In genomic region chr3:32818431-32819085, GRCh38 we compare ENCODE assay signal across 8 cellular contexts. TPM values are rescaled to one million over a fixed set of nuclear protein-coding genes. Genes with fewer than 3 reads are reported as not detected.
DNase-seq lines count a peak whose midpoint lies in the region; ATAC-seq, FAIRE-seq and TF ChIP-seq lines count a peak whose summit lies in the region.

No MANE protein-coding gene starts in this region.

- no peak overlapping the region for H3K27ac Mint-ChIP-seq in activated CD8-positive, alpha-beta T cell treated with anti-CD3 and anti-CD28 coated beads for 36 hours
- H3K27ac Mint-ChIP-seq in stimulated activated naive CD8-positive, alpha-beta T cell treated with anti-CD3 and anti-CD28 coated beads, Interleukin-15, amount 100 ng/mL, for 72 hours, result no peak overlapping the region

- H3K9ac ChIP-seq in keratinocyte (ENCODE audit: control insufficient read depth, extremely low read depth, insufficient read depth, low read length), result no peak overlapping the region

- H3K4me2 ChIP-seq in keratinocyte (ENCODE audit: control insufficient read depth, extremely low read depth, insufficient read depth, low read depth, low read length), result peak overlapping the region; percentile 37

- H2AFZ ChIP-seq in keratinocyte (ENCODE audit: control insufficient read depth, low read length), result no peak overlapping the region

- H4K20me1 ChIP-seq in keratinocyte (ENCODE audit: control insufficient read depth, extremely low read depth, insufficient read depth, low read length), result no peaks in the 10 kb centered on the region

- TF ChIP-seq POLR2A in thyroid gland (IDR thresholded peaks at IDR 0.05), result no peak

- intact Hi-C loops in activated CD8-positive, alpha-beta T cell treated with anti-CD3 and anti-CD28 coated beads for 36 hours (cut with micrococcal nuclease), result no loop called here
- intact Hi-C loops in thyroid gland (cut with DNase I), result no loop called here

- H3K9me1 ChIP-seq in keratinocyte (ENCODE audit: control insufficient read depth, extremely low read depth, insufficient read depth, low read length), result no peaks in the 10 kb centered on the region

- ATAC-seq in activated CD8-positive, alpha-beta T cell treated with anti-CD3 and anti-CD28 coated beads for 36 hours, result peak; percentile 15
- peak; percentile 25 for ATAC-seq in stimulated activated naive CD8-positive, alpha-beta T cell treated with anti-CD3 and anti-CD28 coated beads, Interleukin-15, amount 100 ng/mL, for 72 hours
- ATAC-seq in HG03045 (IDR thresholded peaks at IDR 0.05; ENCODE audit: unreplicated experiment), result no peak

- H3K27me3 ChIP-seq in keratinocyte (ENCODE audit: control insufficient read depth, extremely low read depth, insufficient read depth, low read length) (peaks cover 77% of the 10 kb centered on the region), thyroid gland (peaks cover 7% of the 10 kb centered on the region)

- dilution Hi-C loops in keratinocyte (cut with MboI; ENCODE audit: extremely low pct_ligation_motif_present, low sequenced_read_pairs), result no loop called here

- POLR2A ChIA-PET in activated CD8-positive, alpha-beta T cell treated with anti-CD3 and anti-CD28 coated beads for 36 hours (lab: Charles Lee), result no interaction called here

- peaks cover 50% of the 10 kb centered on the region for H3K27me3 Mint-ChIP-seq in activated CD8-positive, alpha-beta T cell treated with anti-CD3 and anti-CD28 coated beads for 36 hours
- peaks cover 79% of the 10 kb centered on the region for H3K27me3 Mint-ChIP-seq in stimulated activated naive CD8-positive, alpha-beta T cell treated with anti-CD3 and anti-CD28 coated beads, Interleukin-15, amount 100 ng/mL, for 72 hours

- FAIRE-seq in keratinocyte (lab: Jason Lieb, UNC), result no peak

- no peak overlapping the region for H3K4me3 ChIP-seq in keratinocyte (ENCODE audit: control insufficient read depth in 2 of 3, extremely low read depth in 1 of 3, insufficient read depth in 2 of 3, low read depth in 1 of 3, low read length in 3 of 3)
- peak overlapping the region in 1 of 3 donors; percentile 3 for H3K4me3 ChIP-seq in thyroid gland (replicated peaks in 1 of 3)

- TF ChIP-seq CTCF in activated CD8-positive, alpha-beta T cell treated with anti-CD3 and anti-CD28 coated beads for 36 hours (IDR thresholded peaks at IDR 0.05), result no peak
- TF ChIP-seq CTCF in keratinocyte (optimal IDR thresholded peaks at IDR 0.05 in 1 of 3, IDR thresholded peaks at IDR 0.05 in 1 of 3, conservative IDR thresholded peaks at IDR 0.05 in 1 of 3; ENCODE audit: extremely low read depth in 1 of 3, insufficient read depth in 2 of 3, low read length in 3 of 3), result no peak
- no peak for TF ChIP-seq CTCF in thyroid gland (IDR thresholded peaks at IDR 0.05)

- peaks cover 20% of the 10 kb centered on the region for H3K4me1 Mint-ChIP-seq in activated CD8-positive, alpha-beta T cell treated with anti-CD3 and anti-CD28 coated beads for 36 hours (ENCODE audit: low read depth)
- H3K4me1 Mint-ChIP-seq in stimulated activated naive CD8-positive, alpha-beta T cell treated with anti-CD3 and anti-CD28 coated beads, Interleukin-15, amount 100 ng/mL, for 72 hours, result peaks cover 50% of the 10 kb centered on the region

- peak overlapping the region; percentile 40 for H3K4me3 Mint-ChIP-seq in activated CD8-positive, alpha-beta T cell treated with anti-CD3 and anti-CD28 coated beads for 36 hours
- H3K4me3 Mint-ChIP-seq in stimulated activated naive CD8-positive, alpha-beta T cell treated with anti-CD3 and anti-CD28 coated beads, Interleukin-15, amount 100 ng/mL, for 72 hours, result peak overlapping the region; percentile 89 to 94

- H3K27ac ChIP-seq in keratinocyte (ENCODE audit: control insufficient read depth, insufficient read depth, low read length) (no peak overlapping the region), thyroid gland (no peak overlapping the region)

- peaks cover 2% of the 10 kb centered on the region for H3K4me1 ChIP-seq in keratinocyte (ENCODE audit: control insufficient read depth, extremely low read depth, insufficient read depth, low read length)
- H3K4me1 ChIP-seq in thyroid gland, result peaks cover 14 to 35% of the 10 kb centered on the region in 2 donors

- CTCF ChIA-PET in activated CD8-positive, alpha-beta T cell treated with anti-CD3 and anti-CD28 coated beads for 36 hours (lab: Charles Lee), result interaction anchor here (0.6 kb wide), 1 partner anchor 1042 kb away, joined by 3 read pairs; no protein-coding TSS in a partner anchor

- no peaks in the 10 kb centered on the region for H3K36me3 Mint-ChIP-seq in activated CD8-positive, alpha-beta T cell treated with anti-CD3 and anti-CD28 coated beads for 36 hours (ENCODE audit: low read depth)

- H3K9me3 ChIP-seq in keratinocyte (ENCODE audit: control insufficient read depth, low read depth, low read length) (peaks cover 5% of the 10 kb centered on the region), thyroid gland (no peaks in the 10 kb centered on the region)

- DNase-seq in activated CD8-positive, alpha-beta memory T cell treated with anti-CD3 and anti-CD28 coated beads for 24 hours, result peak; percentile 58
- no peak for DNase-seq in activated CD8-positive, alpha-beta memory T cell treated with anti-CD3 and anti-CD28 coated beads, Interleukin-2, amount 50 U/mL, for 4 hours
- DNase-seq in activated CD8-positive, alpha-beta T cell treated with anti-CD3 and anti-CD28 coated beads for 36 hours, result peak; percentile 14
- no peak for DNase-seq in keratinocyte (ENCODE audit: low read depth, low spot score)
- peak in 1 of 2 donors; percentile 22 for DNase-seq in stimulated activated naive CD8-positive, alpha-beta T cell treated with anti-CD3 and anti-CD28 coated beads, Interleukin-15, amount 100 ng/mL, for 72 hours
- no peak for DNase-seq in NOMO-1 (lab: John Stamatoyannopoulos, UW; ENCODE audit: unreplicated experiment in 2 of 2)
- DNase-seq in thyroid gland, result no peak

- no peaks in the 10 kb centered on the region for H3K79me2 ChIP-seq in keratinocyte (ENCODE audit: control insufficient read depth, insufficient read depth, low read length)

- no peaks in the 10 kb centered on the region for H3K36me3 ChIP-seq in keratinocyte (ENCODE audit: control insufficient read depth in 2 of 2, extremely low read depth in 1 of 2, insufficient read depth in 2 of 2, low read length in 2 of 2)
- no peaks in the 10 kb centered on the region for H3K36me3 ChIP-seq in thyroid gland

- 15 to 31% methylated on average over 7 to 18 of the region's 88 CpGs for WGBS in thyroid gland, 2 donors

- H3K9me3 Mint-ChIP-seq in activated CD8-positive, alpha-beta T cell treated with anti-CD3 and anti-CD28 coated beads for 36 hours, result no peaks in the 10 kb centered on the region
- H3K9me3 Mint-ChIP-seq in stimulated activated naive CD8-positive, alpha-beta T cell treated with anti-CD3 and anti-CD28 coated beads, Interleukin-15, amount 100 ng/mL, for 72 hours, result no peaks in the 10 kb centered on the region

RNA-seq across cellular contexts. Expression of gene TRIM71, which starts 0.8 kb away (rescaled TPM):
- total RNA-seq in activated CD8-positive, alpha-beta T cell treated with anti-CD3 and anti-CD28 coated beads for 36 hours, result under 1 TPM; 0.18 to 0.22 TPM
- under 0.01 TPM in 1 of 3 replicates, not detected in the others for polyA plus RNA-seq in keratinocyte
- not detected for polyA plus RNA-seq in keratinocyte (2011; ENCODE audit: low read depth)
- not detected in 2 replicates for polyA plus RNA-seq in keratinocyte (2011; cell fraction: cytosol; rRNA removed)
- not detected in 2 replicates for polyA plus RNA-seq in keratinocyte (2011; cell fraction: nucleus; rRNA removed)
- not detected in 2 replicates for polyA plus RNA-seq in keratinocyte (2012; ENCODE audit: low replicate concordance)
- polyA minus RNA-seq in keratinocyte, result 0.03 TPM in 2 of 3 replicates, not detected in the other
- not detected for polyA minus RNA-seq in keratinocyte (2011; cell fraction: cytosol; rRNA and poly(A)+ RNA removed)
- polyA minus RNA-seq in keratinocyte (2011; cell fraction: nucleus; rRNA and poly(A)+ RNA removed), result not detected in 2 replicates
- under 1 TPM in 3 of 4 donors, not detected in 1; under 0.01 to 0.15 (median 0.13) TPM for total RNA-seq in thyroid gland

Comparison
In these comparisons a context has a peak if more than half of its experiments do, and no peak if none do; other contexts are left out.
1. DNase-seq: peak in activated CD8-positive, alpha-beta memory T cell treated with anti-CD3 and anti-CD28 coated beads for 24 hours (single experiment) and activated CD8-positive, alpha-beta T cell treated with anti-CD3 and anti-CD28 coated beads for 36 hours (single experiment); none in activated CD8-positive, alpha-beta memory T cell treated with anti-CD3 and anti-CD28 coated beads, Interleukin-2, amount 50 U/mL, for 4 hours (single experiment), keratinocyte (single experiment), NOMO-1 (0 of 2) and thyroid gland (0 of 2).